9 cellular contexts compared by ENCODE assay signal in genomic region chr1:183632964-183633363, GRCh38. TPM values are rescaled to one million over a fixed set of nuclear protein-coding genes. Genes with fewer than 3 reads are reported as not detected.
DNase-seq lines count a peak whose midpoint lies in the region; ATAC-seq and TF ChIP-seq lines count a peak whose summit lies in the region.
"Had no signal": no experiment of that assay in that cellular context is flagged by ENCODE, and none has a peak within 500 bp of the region (broad histone marks: within the 10 kb centered on the region; RNA-seq: fewer than 3 reads in every experiment).

No MANE protein-coding gene starts in this region.

- peaks cover 53% of the 10 kb centered on the region for H3K79me2 ChIP-seq in neural cell (replicated peaks; ENCODE audit: insufficient read depth, low read length)

- no peak for TF ChIP-seq RAD21 in neural cell (conservative IDR thresholded peaks at IDR 0.05)

- CTCF ChIA-PET in CD4-positive, alpha-beta memory T cell (lab: Charles Lee; ENCODE audit: partially characterized antibody) = interaction anchor here (1.0 to 5.5 kb wide), 7 partner anchors 10 to 283 kb away, joined by 3 to 43 read pairs (median 4); partner anchors contain the start of gene APOBEC4

- no peak for TF ChIP-seq CTCF in neural cell (IDR thresholded peaks at IDR 0.05; ENCODE audit: poor library complexity, severe bottlenecking)

- POLR2A ChIA-PET in CD4-positive, alpha-beta memory T cell (lab: Charles Lee; ENCODE audit: partially characterized antibody) = interaction anchor here (0.7 to 3.3 kb wide), 4 partner anchors 52 to 418 kb away, joined by 3 to 16 read pairs (median 7); partner anchors contain the start of genes SMG7 and TSEN15

- peaks cover 71% of the 10 kb centered on the region for H3K4me1 ChIP-seq in CD4-positive, alpha-beta memory T cell (ENCODE audit: insufficient read depth, low read length)

- peak overlapping the region in 6 of 7 donors; percentile 36 to 88 (median 48) for H3K27ac Mint-ChIP-seq in CD4-positive, alpha-beta memory T cell
- no peak overlapping the region for H3K27ac Mint-ChIP-seq in central memory CD8-positive, alpha-beta T cell (ENCODE audit: low read depth)

- no peaks in the 10 kb centered on the region for H3F3A ChIP-seq in neural cell (ENCODE audit: insufficient read depth, low read length, poor library complexity, severe bottlenecking)

- peak overlapping the region; percentile 75 for H3K4me2 ChIP-seq in neural cell (ENCODE audit: low read length)

- no peaks in the 10 kb centered on the region for H3K9me3 ChIP-seq in CD4-positive, alpha-beta memory T cell (ENCODE audit: control insufficient read depth in 1 of 2, low read length in 2 of 2)
- no peaks in the 10 kb centered on the region for H3K9me3 ChIP-seq in neural cell (ENCODE audit: low read length)

- H3K9me2 ChIP-seq in neural cell (ENCODE audit: insufficient read depth, low read length) = no peaks in the 10 kb centered on the region

- no peak overlapping the region for H2AFZ ChIP-seq in neural cell (ENCODE audit: low read depth, low read length)

- H3K4me3 Mint-ChIP-seq in CD4-positive, alpha-beta memory T cell = peak overlapping the region; percentile 87 to 100 (median 100)
- H3K4me3 Mint-ChIP-seq in central memory CD8-positive, alpha-beta T cell = peak overlapping the region; percentile 98

- no peak for ATAC-seq in central memory CD8-positive, alpha-beta T cell (replicated peaks; ENCODE audit: extremely low read depth, poor library complexity, severe bottlenecking)

- intact Hi-C loops in CD4-positive, alpha-beta memory T cell (cut with micrococcal nuclease) = loop anchor here (1.0 to 10.0 kb wide), 4 partner anchors 52 to 1122 kb away; partner anchors contain the start of genes EDEM3 and RGS16

- no peaks in the 10 kb centered on the region for H4K20me1 ChIP-seq in neural cell (ENCODE audit: insufficient read depth)

- H3K4me1 Mint-ChIP-seq in CD4-positive, alpha-beta memory T cell = peaks cover 37 to 80% (median 55%) of the 10 kb centered on the region in 4 donors
- peaks cover 59% of the 10 kb centered on the region for H3K4me1 Mint-ChIP-seq in central memory CD8-positive, alpha-beta T cell

- peaks cover 0 to 3% (median 0%) of the 10 kb centered on the region in 8 donors for H3K9me3 Mint-ChIP-seq in CD4-positive, alpha-beta memory T cell
- no peaks in the 10 kb centered on the region for H3K9me3 Mint-ChIP-seq in central memory CD8-positive, alpha-beta T cell

- DNase-seq in CD4-positive, alpha-beta memory T cell = no peak
- DNase-seq in Jurkat, Clone E6-1 (ENCODE audit: low read depth, low spot score) = no peak
- DNase-seq in central memory CD8-positive, alpha-beta T cell (ENCODE audit: low spot score in 2 of 2) = no peak
- DNase-seq in DMS153 treated with DMSO at 0.1 percent for 48 hours (lab: John Stamatoyannopoulos, UW; ENCODE audit: unreplicated experiment) = no peak
- no peak for DNase-seq in KBM-7
- no peak for DNase-seq in GM03348 (ENCODE audit: low spot score)
- DNase-seq in stimulated activated naive CD4-positive, alpha-beta T cell treated with Interleukin-2 at 50 U/mL for 16 hours (lab: John Stamatoyannopoulos, UW) = no peak
- DNase-seq: T-helper 9 cell had no signal

- H3K27me3 Mint-ChIP-seq in CD4-positive, alpha-beta memory T cell = no peaks in the 10 kb centered on the region
- no peaks in the 10 kb centered on the region for H3K27me3 Mint-ChIP-seq in central memory CD8-positive, alpha-beta T cell

- H3K27me3 ChIP-seq in CD4-positive, alpha-beta memory T cell (ENCODE audit: insufficient read depth, low read length) = no peaks in the 10 kb centered on the region
- no peaks in the 10 kb centered on the region for H3K27me3 ChIP-seq in neural cell (ENCODE audit: insufficient read depth, low read depth, low read length)

- H3K27ac ChIP-seq in CD4-positive, alpha-beta memory T cell (ENCODE audit: low read depth, low read length) = peak overlapping the region; percentile 12
- H3K27ac ChIP-seq in neural cell (ENCODE audit: low read length) = peak overlapping the region; percentile 87

- peaks cover 24% of the 10 kb centered on the region for H3K36me3 ChIP-seq in CD4-positive, alpha-beta memory T cell (ENCODE audit: insufficient read depth, low read length)
- H3K36me3 ChIP-seq in neural cell (ENCODE audit: insufficient read depth, low read length) = no peaks in the 10 kb centered on the region

- peak overlapping the region; percentile 25 to 88 for H3K4me3 ChIP-seq in CD4-positive, alpha-beta memory T cell (ENCODE audit: low read length in 2 of 2)
- H3K4me3 ChIP-seq in Jurkat, Clone E6-1 (ENCODE audit: low read length) = peak overlapping the region; percentile 88
- H3K4me3 ChIP-seq in neural cell (ENCODE audit: low read length) = peak overlapping the region; percentile 82

- H3K36me3 Mint-ChIP-seq in CD4-positive, alpha-beta memory T cell = peaks cover 24 to 52% of the 10 kb centered on the region in 2 donors
- peaks cover 52% of the 10 kb centered on the region for H3K36me3 Mint-ChIP-seq in central memory CD8-positive, alpha-beta T cell (ENCODE audit: insufficient read depth)

- peak overlapping the region; percentile 66 for H3K9ac ChIP-seq in neural cell (ENCODE audit: low read length)

- in situ Hi-C loops in KBM-7 (cut with MboI; ENCODE audit: low pct_unique_long_range_greater_than_20kb, low sequenced_read_pairs) = no loop called here

- TF ChIP-seq EP300 in neural cell (conservative IDR thresholded peaks at IDR 0.05; ENCODE audit: poor library complexity, severe bottlenecking) = no peak

TF ChIP-seq in neural cell, 6 proteins besides CTCF, POLR2A, EP300 and RAD21:
- TF ChIP-seq EZH2 (IDR thresholded peaks at IDR 0.05; ENCODE audit: borderline replicate concordance, insufficient read depth, low read length, poor library complexity, severe bottlenecking) = no peak
- no peak for TF ChIP-seq REST (IDR thresholded peaks at IDR 0.05; ENCODE audit: borderline replicate concordance)
- no peak for TF ChIP-seq POLR2AphosphoS5 (IDR thresholded peaks at IDR 0.05)

RNA-seq across cellular contexts. Expression of gene ARPC5, which starts 2.6 kb away (rescaled TPM):
- 100 to 1,000 TPM; 106 to 107 TPM for total RNA-seq in CD4-positive, alpha-beta memory T cell
- 100 to 1,000 TPM; 391 to 696 TPM for polyA plus RNA-seq in CD4-positive, alpha-beta memory T cell
- polyA plus RNA-seq in Jurkat, Clone E6-1 (2012; ENCODE audit: insufficient read depth, insufficient read length) = 418 TPM
- polyA plus RNA-seq in neural cell = 179 and 197 TPM in 2 replicates
- polyA minus RNA-seq in neural cell = 112 and 124 TPM in 2 replicates

RNA-seq across cellular contexts. Expression of gene APOBEC4, which starts 20.2 kb away (rescaled TPM):
- not detected for total RNA-seq in CD4-positive, alpha-beta memory T cell
- polyA plus RNA-seq in CD4-positive, alpha-beta memory T cell = not detected
- polyA plus RNA-seq in Jurkat, Clone E6-1 (2012; ENCODE audit: insufficient read depth, insufficient read length) = not detected
- not detected in 2 replicates for polyA plus RNA-seq in neural cell
- not detected in 2 replicates for polyA minus RNA-seq in neural cell

RNA-seq across cellular contexts. Expression of gene NCF2, which starts 42.7 kb away (rescaled TPM):
- 1 to 10 TPM; 5.2 to 6.7 TPM for total RNA-seq in CD4-positive, alpha-beta memory T cell
- 1 to 10 TPM; 2.0 to 6.9 TPM for polyA plus RNA-seq in CD4-positive, alpha-beta memory T cell
- polyA plus RNA-seq in Jurkat, Clone E6-1 (2012; ENCODE audit: insufficient read depth, insufficient read length) = not detected
- polyA plus RNA-seq in neural cell = not detected in 2 replicates
- 0.24 TPM in 1 of 2 replicates, not detected in the other for polyA minus RNA-seq in neural cell
